Comparison of ENCODE assay signal across 20 cellular contexts in the genomic region with DNA sequence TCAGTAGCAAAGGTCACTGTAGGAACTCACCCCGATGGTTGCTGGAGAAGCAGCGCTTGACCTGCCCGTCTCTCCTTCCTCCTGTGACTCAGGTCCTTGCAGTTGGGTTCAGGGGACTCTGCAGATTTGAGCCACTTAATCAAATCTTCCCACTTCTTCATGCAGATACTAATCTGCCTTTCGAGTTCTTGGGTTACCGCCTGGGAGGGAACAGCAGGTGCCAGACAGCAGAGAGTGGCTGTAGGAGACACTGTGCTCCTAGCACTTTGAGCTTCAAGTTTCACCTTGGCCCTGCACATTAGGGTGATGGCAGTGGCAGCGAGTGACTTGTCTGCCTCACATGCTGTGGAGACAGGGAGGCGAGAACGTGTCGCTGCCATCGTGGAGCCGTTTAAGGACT.
"Had no signal": no experiment of that assay in that cellular context is flagged by ENCODE, and none has a peak within 500 bp of the region (broad histone marks: within the 10 kb centered on the region; RNA-seq: fewer than 3 reads in every experiment).

No MANE protein-coding gene starts in this region.

- H3K4me1 ChIP-seq: psoas muscle, right lobe of liver had no signal

- H3K4me2 ChIP-seq: smooth muscle cell had no signal

- H3K36me3 Mint-ChIP-seq: activated naive CD8-positive, alpha-beta T cell treated with anti-CD3 and anti-CD28 coated beads, Interleukin-2, amount 10 ng/mL, durations not matched to agents 7 days and 5 days had no signal

- H3K27ac Mint-ChIP-seq: activated B cell treated with CpG ODN at 0.5 μM for 24 hours; activated CD4-positive, alpha-beta T cell treated with anti-CD3 and anti-CD28 coated beads, Interleukin-2, amount 10 ng/mL, durations not matched to agents 24 days and 14 days; activated naive CD8-positive, alpha-beta T cell treated with anti-CD3 and anti-CD28 coated beads, Interleukin-2, amount 10 ng/mL, durations not matched to agents 7 days and 5 days had no signal

- H3K27me3 ChIP-seq: brain microvascular endothelial cell, right lobe of liver had no signal

- H3K4me3 Mint-ChIP-seq: activated CD4-positive, alpha-beta T cell treated with anti-CD3 and anti-CD28 coated beads, Interleukin-2, amount 10 ng/mL, durations not matched to agents 24 days and 14 days; activated naive CD8-positive, alpha-beta T cell treated with anti-CD3 and anti-CD28 coated beads, Interleukin-2, amount 10 ng/mL, durations not matched to agents 7 days and 5 days; central memory CD8-positive, alpha-beta T cell; nephron had no signal

- FAIRE-seq: TTC549 had no signal

- H3K36me3 ChIP-seq: brain microvascular endothelial cell, right lobe of liver had no signal

- H3K9me3 ChIP-seq: psoas muscle, right lobe of liver had no signal

- H3K9me3 Mint-ChIP-seq: activated B cell treated with CpG ODN at 0.5 μM for 24 hours; activated CD4-positive, alpha-beta T cell treated with anti-CD3 and anti-CD28 coated beads, Interleukin-2, amount 10 ng/mL, durations not matched to agents 24 days and 14 days; activated naive CD8-positive, alpha-beta T cell treated with anti-CD3 and anti-CD28 coated beads, Interleukin-2, amount 10 ng/mL, durations not matched to agents 7 days and 5 days; central memory CD8-positive, alpha-beta T cell; nephron had no signal

- H3K27me3 Mint-ChIP-seq: activated B cell treated with CpG ODN at 0.5 μM for 24 hours; activated CD4-positive, alpha-beta T cell treated with anti-CD3 and anti-CD28 coated beads, Interleukin-2, amount 10 ng/mL, durations not matched to agents 24 days and 14 days; activated naive CD8-positive, alpha-beta T cell treated with anti-CD3 and anti-CD28 coated beads, Interleukin-2, amount 10 ng/mL, durations not matched to agents 7 days and 5 days; central memory CD8-positive, alpha-beta T cell had no signal

- H3K27ac ChIP-seq: brain microvascular endothelial cell, epithelial cell of prostate, psoas muscle, right lobe of liver had no signal

- H3K4me1 Mint-ChIP-seq: activated CD4-positive, alpha-beta T cell treated with anti-CD3 and anti-CD28 coated beads, Interleukin-2, amount 10 ng/mL, durations not matched to agents 24 days and 14 days; activated naive CD8-positive, alpha-beta T cell treated with anti-CD3 and anti-CD28 coated beads, Interleukin-2, amount 10 ng/mL, durations not matched to agents 7 days and 5 days; central memory CD8-positive, alpha-beta T cell had no signal

- ATAC-seq: psoas muscle; right lobe of liver; stimulated activated naive CD8-positive, alpha-beta T cell treated with anti-CD3 and anti-CD28 coated beads, Interleukin-15, Interleukin-2, amounts not matched to agents 100 U/mL and 50 U/mL, for 24 hours had no signal

- DNase-seq: activated B cell treated with CpG ODN at 0.5 μM for 24 hours; activated CD4-positive, alpha-beta T cell treated with anti-CD3 and anti-CD28 coated beads, Interleukin-2, amount 10 ng/mL, durations not matched to agents 24 days and 14 days; activated CD8-positive, alpha-beta memory T cell treated with anti-CD3 and anti-CD28 coated beads for 24 hours; activated naive CD8-positive, alpha-beta T cell treated with anti-CD3 and anti-CD28 coated beads, Interleukin-2, amount 10 ng/mL, durations not matched to agents 7 days and 5 days; brain microvascular endothelial cell; cortex of kidney; effector memory CD4-positive, alpha-beta T cell; foreskin melanocyte; head of caudate nucleus; psoas muscle; right lobe of liver; stimulated activated CD4-positive, alpha-beta T cell treated with anti-CD3 and anti-CD28 coated beads, Interleukin-4, amount 100 ng/mL, for 4 hours; stimulated activated CD8-positive, alpha-beta memory T cell treated with anti-CD3 and anti-CD28 coated beads, Interleukin-4, amount 100 ng/mL, for 48 hours; stimulated activated naive CD8-positive, alpha-beta T cell treated with anti-CD3 and anti-CD28 coated beads, Interleukin-15, Interleukin-2, amounts not matched to agents 100 U/mL and 50 U/mL, for 24 hours; trophoblast cell had no signal

- H3K4me3 ChIP-seq: psoas muscle, right lobe of liver, smooth muscle cell had no signal
